ENCODE assay signal across 1 cellular context in the genomic region with DNA sequence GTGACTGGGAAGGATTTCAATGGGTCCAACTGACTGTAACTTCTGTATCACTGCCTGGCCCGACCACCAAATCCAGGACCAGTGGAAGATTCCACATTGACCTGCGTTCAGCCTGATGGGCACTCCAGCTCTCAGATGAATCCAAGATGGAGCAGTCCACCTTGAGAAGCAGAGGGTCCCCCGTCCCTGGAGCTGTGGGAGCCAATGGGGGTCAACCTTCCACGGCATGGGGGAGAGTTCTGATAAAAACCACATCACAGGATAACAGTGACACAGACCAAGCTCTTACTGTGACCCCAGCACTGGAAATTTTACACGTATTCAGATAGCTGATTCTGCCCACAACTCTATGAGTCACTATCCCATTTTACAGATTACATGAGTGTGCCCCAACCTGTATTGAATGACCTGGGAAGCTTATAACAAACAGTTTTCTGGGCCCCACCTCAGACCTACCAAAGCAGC.
TF ChIP-seq lines count a peak whose summit lies in the region.

No MANE protein-coding gene starts in this region.

TF ChIP-seq in HepG2, 621 proteins besides CTCF, POLR2A, EP300 and RAD21:
- TF ChIP-seq, protein P1, sequence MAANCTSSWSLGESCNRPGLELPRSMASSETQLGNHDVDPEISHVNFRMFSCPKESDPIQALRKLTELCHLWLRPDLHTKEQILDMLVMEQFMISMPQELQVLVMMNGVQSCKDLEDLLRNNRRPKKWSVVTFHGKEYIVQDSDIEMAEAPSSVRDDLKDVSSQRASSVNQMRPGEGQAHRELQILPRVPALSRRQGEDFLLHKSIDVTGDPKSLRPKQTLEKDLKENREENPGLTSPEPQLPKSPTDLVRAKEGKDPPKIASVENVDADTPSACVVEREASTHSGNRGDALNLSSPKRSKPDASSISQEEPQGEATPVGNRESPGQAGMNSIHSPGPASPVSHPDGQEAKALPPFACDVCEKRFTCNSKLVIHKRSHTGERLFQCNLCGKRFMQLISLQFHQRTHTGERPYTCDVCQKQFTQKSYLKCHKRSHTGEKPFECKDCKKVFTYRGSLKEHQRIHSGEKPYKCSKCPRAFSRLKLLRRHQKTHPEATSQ (CRISPR knock-in tag; IDR thresholded peaks at IDR 0.05; ENCODE audit: borderline replicate concordance), result no peak
- peak; percentile 20; the same call in 1 of the 2 replicates for TF ChIP-seq ZNF629 (CRISPR knock-in tag; conservative IDR thresholded peaks at IDR 0.05)
TF ChIP-seq in HepG2: peak in this region for 1.
